ENCODE assay signal across 8 cellular contexts in genomic region chr2:144449028-144449406, GRCh38.
DNase-seq lines count a peak whose midpoint lies in the region; ATAC-seq and TF ChIP-seq lines count a peak whose summit lies in the region.

No MANE protein-coding gene starts in this region.

- TF ChIP-seq CTCF in AG09319 (IDR thresholded peaks at IDR 0.05; ENCODE audit: low read depth, low read length) (peak; percentile 32), GM23338 (conservative IDR thresholded peaks at IDR 0.05; ENCODE audit: low read depth in 2 of 2) (peak; percentile 64 to 68), choroid plexus epithelial cell (conservative IDR thresholded peaks at IDR 0.05; ENCODE audit: low read depth, low read length) (peak; percentile 49)

- 0 out of 2 replicates have a peak overlapping the region, but pooled peaks have one; percentile 19 for H3K4me2 ChIP-seq in GM23338

- H3K9me3 Mint-ChIP-seq in GM23338 (peaks cover 7% of the 10 kb centered on the region; the same call in 2 of the 3 replicates), memory B cell (no peaks in the 10 kb centered on the region)

- H3K79me2 ChIP-seq in GM23338 (replicated peaks; ENCODE audit: insufficient read depth) = no peaks in the 10 kb centered on the region

- H3K27me3 ChIP-seq in GM23338 (ENCODE audit: insufficient read depth) = peaks cover 39% of the 10 kb centered on the region

- peaks cover 49% of the 10 kb centered on the region for H3K4me1 ChIP-seq in GM23338 (ENCODE audit: insufficient read depth)

- H3K9me2 ChIP-seq in GM23338 (ENCODE audit: insufficient read depth) = no peaks in the 10 kb centered on the region

- H3F3A ChIP-seq in GM23338 (replicated peaks; ENCODE audit: low read depth) = no peaks in the 10 kb centered on the region

- H4K20me1 ChIP-seq in GM23338 (replicated peaks; ENCODE audit: insufficient read depth) = no peaks in the 10 kb centered on the region

- ATAC-seq in GM23338 (peak; percentile 83), memory B cell (ENCODE audit: low read depth) (peak; percentile 86), HG03378 (IDR thresholded peaks at IDR 0.05; ENCODE audit: unreplicated experiment) (no peak), HG03139 (IDR thresholded peaks at IDR 0.05; ENCODE audit: unreplicated experiment) (no peak), GM18870 (IDR thresholded peaks at IDR 0.05; ENCODE audit: unreplicated experiment) (no peak)

- peaks cover 71% of the 10 kb centered on the region for H3K4me1 Mint-ChIP-seq in GM23338
- peaks cover 47% of the 10 kb centered on the region for H3K4me1 Mint-ChIP-seq in memory B cell

- no peak overlapping the region for H3K4me3 Mint-ChIP-seq in GM23338
- peak overlapping the region; percentile 76 for H3K4me3 Mint-ChIP-seq in memory B cell

- H3K27ac Mint-ChIP-seq in GM23338 (no peak overlapping the region), memory B cell (peak overlapping the region; percentile 68)

- no peak for DNase-seq in AG09319 (ENCODE audit: extremely low read depth, low read depth)
- DNase-seq in GM23338 (ENCODE audit: low spot score) = peak; percentile 84
- no peak for DNase-seq in choroid plexus epithelial cell (ENCODE audit: low read depth)
- DNase-seq in memory B cell (ENCODE audit: low spot score in 2 of 2) = peak; percentile 8 to 23
- DNase-seq in EL = no peak

- H3K36me3 Mint-ChIP-seq in GM23338 (ENCODE audit: low read depth) = peaks cover 11% of the 10 kb centered on the region
- peaks cover 9% of the 10 kb centered on the region for H3K36me3 Mint-ChIP-seq in memory B cell

- H3K36me3 ChIP-seq in GM23338 (ENCODE audit: insufficient read depth) = no peaks in the 10 kb centered on the region

- H2AFZ ChIP-seq in GM23338 = no peak overlapping the region

- H3K27me3 Mint-ChIP-seq in GM23338 (ENCODE audit: insufficient read depth, low read depth, poor library complexity) (peaks cover 25% of the 10 kb centered on the region), memory B cell (no peaks in the 10 kb centered on the region)

- no peak overlapping the region for H3K27ac ChIP-seq in GM23338 (ENCODE audit: low read depth)

- H3K4me3 ChIP-seq in GM23338 (no peak overlapping the region), choroid plexus epithelial cell (ENCODE audit: low read depth, low read length) (no peak overlapping the region)

TF ChIP-seq in GM23338, 12 proteins besides CTCF, POLR2A, EP300 and RAD21:
- TF ChIP-seq NANOG (IDR thresholded peaks at IDR 0.05; ENCODE audit: borderline replicate concordance) = no peak
- TF ChIP-seq, protein P1, sequence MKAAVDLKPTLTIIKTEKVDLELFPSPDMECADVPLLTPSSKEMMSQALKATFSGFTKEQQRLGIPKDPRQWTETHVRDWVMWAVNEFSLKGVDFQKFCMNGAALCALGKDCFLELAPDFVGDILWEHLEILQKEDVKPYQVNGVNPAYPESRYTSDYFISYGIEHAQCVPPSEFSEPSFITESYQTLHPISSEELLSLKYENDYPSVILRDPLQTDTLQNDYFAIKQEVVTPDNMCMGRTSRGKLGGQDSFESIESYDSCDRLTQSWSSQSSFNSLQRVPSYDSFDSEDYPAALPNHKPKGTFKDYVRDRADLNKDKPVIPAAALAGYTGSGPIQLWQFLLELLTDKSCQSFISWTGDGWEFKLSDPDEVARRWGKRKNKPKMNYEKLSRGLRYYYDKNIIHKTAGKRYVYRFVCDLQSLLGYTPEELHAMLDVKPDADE (IDR thresholded peaks at IDR 0.05) = 0 out of 2 replicates have a peak, but pooled peaks have one; percentile 25
- TF ChIP-seq, protein P2, sequence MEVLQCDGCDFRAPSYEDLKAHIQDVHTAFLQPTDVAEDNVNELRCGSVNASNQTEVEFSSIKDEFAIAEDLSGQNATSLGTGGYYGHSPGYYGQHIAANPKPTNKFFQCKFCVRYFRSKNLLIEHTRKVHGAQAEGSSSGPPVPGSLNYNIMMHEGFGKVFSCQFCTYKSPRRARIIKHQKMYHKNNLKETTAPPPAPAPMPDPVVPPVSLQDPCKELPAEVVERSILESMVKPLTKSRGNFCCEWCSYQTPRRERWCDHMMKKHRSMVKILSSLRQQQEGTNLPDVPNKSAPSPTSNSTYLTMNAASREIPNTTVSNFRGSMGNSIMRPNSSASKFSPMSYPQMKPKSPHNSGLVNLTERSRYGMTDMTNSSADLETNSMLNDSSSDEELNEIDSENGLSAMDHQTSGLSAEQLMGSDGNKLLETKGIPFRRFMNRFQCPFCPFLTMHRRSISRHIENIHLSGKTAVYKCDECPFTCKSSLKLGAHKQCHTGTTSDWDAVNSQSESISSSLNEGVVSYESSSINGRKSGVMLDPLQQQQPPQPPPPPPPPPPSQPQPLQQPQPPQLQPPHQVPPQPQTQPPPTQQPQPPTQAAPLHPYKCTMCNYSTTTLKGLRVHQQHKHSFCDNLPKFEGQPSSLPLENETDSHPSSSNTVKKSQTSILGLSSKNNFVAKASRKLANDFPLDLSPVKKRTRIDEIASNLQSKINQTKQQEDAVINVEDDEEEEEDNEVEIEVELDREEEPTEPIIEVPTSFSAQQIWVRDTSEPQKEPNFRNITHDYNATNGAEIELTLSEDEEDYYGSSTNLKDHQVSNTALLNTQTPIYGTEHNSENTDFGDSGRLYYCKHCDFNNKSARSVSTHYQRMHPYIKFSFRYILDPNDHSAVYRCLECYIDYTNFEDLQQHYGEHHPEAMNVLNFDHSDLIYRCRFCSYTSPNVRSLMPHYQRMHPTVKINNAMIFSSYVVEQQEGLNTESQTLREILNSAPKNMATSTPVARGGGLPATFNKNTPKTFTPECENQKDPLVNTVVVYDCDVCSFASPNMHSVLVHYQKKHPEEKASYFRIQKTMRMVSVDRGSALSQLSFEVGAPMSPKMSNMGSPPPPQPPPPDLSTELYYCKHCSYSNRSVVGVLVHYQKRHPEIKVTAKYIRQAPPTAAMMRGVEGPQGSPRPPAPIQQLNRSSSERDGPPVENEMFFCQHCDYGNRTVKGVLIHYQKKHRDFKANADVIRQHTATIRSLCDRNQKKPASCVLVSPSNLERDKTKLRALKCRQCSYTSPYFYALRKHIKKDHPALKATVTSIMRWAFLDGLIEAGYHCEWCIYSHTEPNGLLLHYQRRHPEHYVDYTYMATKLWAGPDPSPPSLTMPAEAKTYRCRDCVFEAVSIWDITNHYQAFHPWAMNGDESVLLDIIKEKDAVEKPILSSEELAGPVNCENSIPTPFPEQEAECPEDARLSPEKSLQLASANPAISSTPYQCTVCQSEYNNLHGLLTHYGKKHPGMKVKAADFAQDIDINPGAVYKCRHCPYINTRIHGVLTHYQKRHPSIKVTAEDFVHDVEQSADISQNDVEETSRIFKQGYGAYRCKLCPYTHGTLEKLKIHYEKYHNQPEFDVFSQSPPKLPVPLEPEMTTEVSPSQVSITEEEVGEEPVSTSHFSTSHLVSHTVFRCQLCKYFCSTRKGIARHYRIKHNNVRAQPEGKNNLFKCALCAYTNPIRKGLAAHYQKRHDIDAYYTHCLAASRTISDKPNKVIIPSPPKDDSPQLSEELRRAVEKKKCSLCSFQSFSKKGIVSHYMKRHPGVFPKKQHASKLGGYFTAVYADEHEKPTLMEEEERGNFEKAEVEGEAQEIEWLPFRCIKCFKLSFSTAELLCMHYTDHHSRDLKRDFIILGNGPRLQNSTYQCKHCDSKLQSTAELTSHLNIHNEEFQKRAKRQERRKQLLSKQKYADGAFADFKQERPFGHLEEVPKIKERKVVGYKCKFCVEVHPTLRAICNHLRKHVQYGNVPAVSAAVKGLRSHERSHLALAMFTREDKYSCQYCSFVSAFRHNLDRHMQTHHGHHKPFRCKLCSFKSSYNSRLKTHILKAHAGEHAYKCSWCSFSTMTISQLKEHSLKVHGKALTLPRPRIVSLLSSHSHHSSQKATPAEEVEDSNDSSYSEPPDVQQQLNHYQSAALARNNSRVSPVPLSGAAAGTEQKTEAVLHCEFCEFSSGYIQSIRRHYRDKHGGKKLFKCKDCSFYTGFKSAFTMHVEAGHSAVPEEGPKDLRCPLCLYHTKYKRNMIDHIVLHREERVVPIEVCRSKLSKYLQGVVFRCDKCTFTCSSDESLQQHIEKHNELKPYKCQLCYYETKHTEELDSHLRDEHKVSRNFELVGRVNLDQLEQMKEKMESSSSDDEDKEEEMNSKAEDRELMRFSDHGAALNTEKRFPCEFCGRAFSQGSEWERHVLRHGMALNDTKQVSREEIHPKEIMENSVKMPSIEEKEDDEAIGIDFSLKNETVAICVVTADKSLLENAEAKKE (CRISPR knock-in tag; IDR thresholded peaks at IDR 0.05) = 0 out of 2 replicates have a peak, but pooled peaks have one; percentile 18
TF ChIP-seq in GM23338: peak in this region for 2.

Comparison
In these comparisons a context has a peak if more than half of its experiments do, and no peak if none do; other contexts are left out.
1. DNase-seq: peak in GM23338 (single experiment) and memory B cell (2 of 2); none in AG09319 (single experiment), choroid plexus epithelial cell (single experiment) and EL (single experiment).
2. ATAC-seq: peak in GM23338 (single experiment) and memory B cell (single experiment); none in HG03378 (single experiment), HG03139 (single experiment) and GM18870 (single experiment).
3. Peak in every context shown above with its lines, with median percentiles within 50 percentile points of each other: CTCF ChIP-seq.